In genomic region chr21:38343691-38344090, GRCh38 we compare ENCODE assay signal across 12 cellular contexts.
A peak's percentile ranks its signal among the peaks of the same experiment; 100 is the strongest.
DNase-seq lines count a peak whose midpoint lies in the region; ATAC-seq, FAIRE-seq and TF ChIP-seq lines count a peak whose summit lies in the region.
"Had no signal": no experiment of that assay in that cellular context is flagged by ENCODE, and none has a peak within 500 bp of the region (broad histone marks: within the 10 kb centered on the region; RNA-seq: fewer than 3 reads in every experiment).

No MANE protein-coding gene starts in this region.

- peaks cover 11% of the 10 kb centered on the region for H3K4me1 Mint-ChIP-seq in astrocyte (ENCODE audit: low read depth, unreplicated experiment)
- no peaks in the 10 kb centered on the region for H3K4me1 Mint-ChIP-seq in CD8-positive, alpha-beta T cell (ENCODE audit: low read depth)

- H3K27ac Mint-ChIP-seq in astrocyte (ENCODE audit: unreplicated experiment), result peak overlapping the region; percentile 43
- H3K27ac Mint-ChIP-seq in CD8-positive, alpha-beta T cell, result no peak overlapping the region
- H3K27ac Mint-ChIP-seq: T-helper 1 cell treated with Interleukin-12 subunit alpha and Interleukin-12 subunit beta and Interleukin-4 antibody, amounts not matched to agents 30 μg/mL and 1 μg/mL, for 36 hours had no signal

- TF ChIP-seq CTCF in liver (IDR thresholded peaks at IDR 0.05; ENCODE audit: low read depth, low read length, missing input control) (no peak), HepG2 (CRISPR knock-in tag; IDR thresholded peaks at IDR 0.05) (no peak), astrocyte (IDR thresholded peaks at IDR 0.05; ENCODE audit: insufficient read depth, low read depth, low read length) (no peak), WERI-Rb-1 (IDR thresholded peaks at IDR 0.05; ENCODE audit: low read depth, low read length) (no peak)
- no peak for TF ChIP-seq CTCF in CD8-positive, alpha-beta T cell (IDR thresholded peaks at IDR 0.05)

- H3K4me3 ChIP-seq in liver (ENCODE audit: low read depth in 1 of 3, low read length in 3 of 3) (no peak overlapping the region), HepG2 (replicated peaks in 1 of 3; ENCODE audit: insufficient read depth in 1 of 3, low read depth in 2 of 3, low read length in 3 of 3) (no peak overlapping the region), astrocyte (ENCODE audit: insufficient read depth, low read depth, low read length) (no peak overlapping the region), WERI-Rb-1 (ENCODE audit: low read depth, low read length) (no peak overlapping the region)
- H3K4me3 ChIP-seq in CD8-positive, alpha-beta T cell (ENCODE audit: low read depth, low read length), result no peak overlapping the region

- 27% methylated on average over 6 of the region's 6 CpGs for WGBS in liver
- 2% methylated on average over 6 of the region's 6 CpGs for WGBS in HepG2 (ENCODE audit: low lambda C conversion rate)

- H3K36me3 ChIP-seq in liver (ENCODE audit: control insufficient read depth in 4 of 4, insufficient read depth in 3 of 4, low read depth in 1 of 4, low read length in 3 of 4) (no peaks in the 10 kb centered on the region), HepG2 (replicated peaks in 1 of 2; ENCODE audit: control insufficient read depth in 1 of 2, insufficient read depth in 2 of 2, low read length in 2 of 2) (no peaks in the 10 kb centered on the region), astrocyte (ENCODE audit: insufficient read depth, low read length) (no peaks in the 10 kb centered on the region), WERI-Rb-1 (no peaks in the 10 kb centered on the region)
- no peaks in the 10 kb centered on the region for H3K36me3 ChIP-seq in CD8-positive, alpha-beta T cell (ENCODE audit: insufficient read depth, low read length)

- no peaks in the 10 kb centered on the region for H4K20me1 ChIP-seq in HepG2 (ENCODE audit: insufficient read depth, low read length)
- no peaks in the 10 kb centered on the region for H4K20me1 ChIP-seq in astrocyte (ENCODE audit: insufficient read depth, low read length)

- no peak overlapping the region for H3K4me3 Mint-ChIP-seq in astrocyte (ENCODE audit: unreplicated experiment)
- no peak overlapping the region for H3K4me3 Mint-ChIP-seq in CD8-positive, alpha-beta T cell
- H3K4me3 Mint-ChIP-seq: T-helper 1 cell treated with Interleukin-12 subunit alpha and Interleukin-12 subunit beta and Interleukin-4 antibody, amounts not matched to agents 30 μg/mL and 1 μg/mL, for 36 hours had no signal

- H2AFZ ChIP-seq in HepG2 (ENCODE audit: low read length) (no peak overlapping the region), astrocyte (ENCODE audit: low read depth, low read length) (peak overlapping the region; percentile 11)

- no peak for TF ChIP-seq EP300 in HepG2 (IDR thresholded peaks at IDR 0.05; ENCODE audit: low read depth in 2 of 2, low read length in 2 of 2)
- no peak for TF ChIP-seq EP300 in HepG2 (CRISPR knock-in tag; IDR thresholded peaks at IDR 0.05; ENCODE audit: borderline replicate concordance)

- peak; percentile 37 to 58 for TF ChIP-seq RAD21 in liver (IDR thresholded peaks at IDR 0.05)
- no peak for TF ChIP-seq RAD21 in HepG2 (CRISPR knock-in tag; IDR thresholded peaks at IDR 0.05)

- H3K4me1 ChIP-seq in liver (ENCODE audit: control insufficient read depth in 4 of 4, insufficient read depth in 4 of 4, low read length in 3 of 4) (peaks cover 2 to 18% (median 11%) of the 10 kb centered on the region in 4 donors), HepG2 (ENCODE audit: insufficient read depth, low read length) (no peaks in the 10 kb centered on the region), astrocyte (ENCODE audit: insufficient read depth, low read length) (peaks cover 23% of the 10 kb centered on the region)
- no peaks in the 10 kb centered on the region for H3K4me1 ChIP-seq in CD8-positive, alpha-beta T cell (ENCODE audit: insufficient read depth, low read length)

- peaks cover 3% of the 10 kb centered on the region for H3K36me3 Mint-ChIP-seq in astrocyte (ENCODE audit: low read depth, unreplicated experiment)
- no peaks in the 10 kb centered on the region for H3K36me3 Mint-ChIP-seq in CD8-positive, alpha-beta T cell

- TF ChIP-seq POLR2A in HepG2 (IDR thresholded peaks at IDR 0.05; ENCODE audit: insufficient read depth in 1 of 2, low read depth in 2 of 2, low read length in 2 of 2), result no peak

- POLR2A ChIA-PET in HepG2 (lab: Yijun Ruan, JAX), result no interaction called here
- POLR2A ChIA-PET in CD8-positive, alpha-beta T cell (lab: Charles Lee), result no interaction called here

- intact Hi-C loops in HepG2 (cut with micrococcal nuclease; ENCODE audit: unreplicated experiment), result no loop called here
- intact Hi-C loops in CD8-positive, alpha-beta T cell (cut with DNase I, micrococcal nuclease), result no loop called here

- FAIRE-seq in HepG2 (lab: Jason Lieb, UNC), result no peak
- peak; percentile 72 for FAIRE-seq in astrocyte (lab: Jason Lieb, UNC)

- H3K27me3 ChIP-seq in liver (ENCODE audit: control insufficient read depth in 4 of 4, insufficient read depth in 4 of 4, low read length in 3 of 4), result no peaks in the 10 kb centered on the region
- peaks cover 0 to 10% of the 10 kb centered on the region in 2 experiments; a peak in 1 of 5 replicates for H3K27me3 ChIP-seq in HepG2 (ENCODE audit: control insufficient read depth in 1 of 2, insufficient read depth in 2 of 2, low read length in 2 of 2)
- peaks cover 9% of the 10 kb centered on the region for H3K27me3 ChIP-seq in astrocyte (ENCODE audit: insufficient read depth, low read length)
- H3K27me3 ChIP-seq in CD8-positive, alpha-beta T cell (ENCODE audit: insufficient read depth, low read length), result no peaks in the 10 kb centered on the region
- H3K27me3 ChIP-seq in WERI-Rb-1 (ENCODE audit: insufficient read depth, low read depth, severe bottlenecking), result no peaks in the 10 kb centered on the region

- no peak for DNase-seq in HepG2 (ENCODE audit: low spot score)
- DNase-seq in astrocyte (ENCODE audit: low read depth), result peak; percentile 79
- DNase-seq in left lobe of liver (ENCODE audit: low spot score), result peak; percentile 82
- DNase-seq in CD8-positive, alpha-beta T cell, result no peak
- no peak for DNase-seq in NCI-H1417 treated with DMSO at 0.1 percent for 48 hours (lab: John Stamatoyannopoulos, UW)
- DNase-seq in WERI-Rb-1, result no peak
- DNase-seq: amniotic stem cell, NCI-H526 treated with DMSO at 0.1 percent for 48 hours had no signal

- in situ Hi-C loops in HepG2 (cut with HindIII; ENCODE audit: extremely low pct_ligation_motif_present, low pct_unique_long_range_greater_than_20kb), result no loop called here

- ATAC-seq in HepG2 (no peak), left lobe of liver (peak; percentile 96), GM18907 (IDR thresholded peaks at IDR 0.05; ENCODE audit: unreplicated experiment) (no peak)
- no peak for ATAC-seq in CD8-positive, alpha-beta T cell

- H3K4me2 ChIP-seq in HepG2 (ENCODE audit: low read depth, low read length) (no peak overlapping the region), astrocyte (ENCODE audit: low read length) (peak overlapping the region; percentile 42)
- H3K4me2 ChIP-seq: KMS-11 had no signal

- no peaks in the 10 kb centered on the region for H3K9me3 ChIP-seq in liver (ENCODE audit: control insufficient read depth in 4 of 4, low read length in 3 of 4)
- H3K9me3 ChIP-seq in HepG2 (ENCODE audit: low read length), result no peaks in the 10 kb centered on the region
- H3K9me3 ChIP-seq in astrocyte (ENCODE audit: insufficient read depth, low read depth, low read length), result no peaks in the 10 kb centered on the region
- no peaks in the 10 kb centered on the region for H3K9me3 ChIP-seq in CD8-positive, alpha-beta T cell (ENCODE audit: low read length)
- no peaks in the 10 kb centered on the region for H3K9me3 ChIP-seq in WERI-Rb-1 (ENCODE audit: severe bottlenecking)

- CTCF ChIA-PET in HepG2 (lab: Yijun Ruan, JAX; ENCODE audit: low intra/inter-chr PET ratio, low total read pairs), result no interaction called here
- CTCF ChIA-PET in CD8-positive, alpha-beta T cell (lab: Charles Lee), result interaction anchor here (0.9 kb wide), 1 partner anchor 13 kb away, joined by 3 read pairs; no protein-coding TSS in a partner anchor

- H3K9me3 Mint-ChIP-seq in astrocyte (ENCODE audit: unreplicated experiment), result peaks cover 11% of the 10 kb centered on the region
- no peaks in the 10 kb centered on the region for H3K9me3 Mint-ChIP-seq in CD8-positive, alpha-beta T cell

- peaks cover 3% of the 10 kb centered on the region for H3K27me3 Mint-ChIP-seq in astrocyte (ENCODE audit: low read depth, unreplicated experiment)
- peaks cover 2% of the 10 kb centered on the region for H3K27me3 Mint-ChIP-seq in CD8-positive, alpha-beta T cell (ENCODE audit: low read depth)

- H3K79me2 ChIP-seq in HepG2 (ENCODE audit: insufficient read depth, low read length), result no peaks in the 10 kb centered on the region
- no peaks in the 10 kb centered on the region for H3K79me2 ChIP-seq in astrocyte (ENCODE audit: insufficient read depth, low read length)

- no peak overlapping the region for H3K9ac ChIP-seq in liver (ENCODE audit: low read depth in 1 of 2, low read length in 2 of 2)
- no peak overlapping the region for H3K9ac ChIP-seq in HepG2 (ENCODE audit: insufficient read depth, low read depth, low read length)
- H3K9ac ChIP-seq in astrocyte (ENCODE audit: low read length), result no peak overlapping the region
- H3K9ac ChIP-seq: KMS-11 had no signal

- no TSS peak for BruUV-seq in HepG2 (replicated peaks; lab: Mats Ljungman, UMichigan)

- peak overlapping the region in 1 of 2 donors; percentile 4 for H3K27ac ChIP-seq in liver (ENCODE audit: low read depth in 1 of 2, low read length in 2 of 2)
- H3K27ac ChIP-seq in HepG2 (ENCODE audit: extremely low read length, insufficient read depth, low read length), result no peak overlapping the region
- peak overlapping the region; percentile 22 for H3K27ac ChIP-seq in astrocyte (ENCODE audit: low read depth, low read length)
- no peak overlapping the region for H3K27ac ChIP-seq in CD8-positive, alpha-beta T cell (ENCODE audit: low read depth, low read length)
- H3K27ac ChIP-seq in WERI-Rb-1, result no peak overlapping the region
- H3K27ac ChIP-seq: KMS-11 had no signal

TF ChIP-seq in liver, 16 proteins besides CTCF, POLR2A, EP300 and RAD21 (continues in another document):
- TF ChIP-seq FOXA1 (IDR thresholded peaks at IDR 0.05) (peak; percentile 76), RXRA (IDR thresholded peaks at IDR 0.05) (peak; percentile 31 to 77), HNF4G (IDR thresholded peaks at IDR 0.05) (no peak), EGR1 (IDR thresholded peaks at IDR 0.05; ENCODE audit: low read depth in 2 of 2) (no peak), FOXA2 (IDR thresholded peaks at IDR 0.05) (peak; percentile 81), GABPA (IDR thresholded peaks at IDR 0.05 in 1 of 2, conservative IDR thresholded peaks at IDR 0.05 in 1 of 2) (no peak)

TF ChIP-seq in HepG2, 621 proteins besides CTCF, POLR2A, EP300 and RAD21 (continues in another document):
- TF ChIP-seq FOXA3 (CRISPR knock-in tag; IDR thresholded peaks at IDR 0.05), result no peak
- no peak for TF ChIP-seq ZNF414 (CRISPR knock-in tag; IDR thresholded peaks at IDR 0.05)
- TF ChIP-seq KAT2B (IDR thresholded peaks at IDR 0.05; ENCODE audit: borderline replicate concordance, low read depth, low read length), result no peak

Comparison
In these comparisons a context has a peak if more than half of its experiments do, and no peak if none do; other contexts are left out.
1. DNase-seq: peak in astrocyte (single experiment) and left lobe of liver (single experiment); none in HepG2 (single experiment), CD8-positive, alpha-beta T cell (0 of 7), NCI-H1417 treated with DMSO at 0.1 percent for 48 hours (single experiment) and WERI-Rb-1 (single experiment).